Comparison of ENCODE assay signal across 26 cellular contexts in the genomic region with DNA sequence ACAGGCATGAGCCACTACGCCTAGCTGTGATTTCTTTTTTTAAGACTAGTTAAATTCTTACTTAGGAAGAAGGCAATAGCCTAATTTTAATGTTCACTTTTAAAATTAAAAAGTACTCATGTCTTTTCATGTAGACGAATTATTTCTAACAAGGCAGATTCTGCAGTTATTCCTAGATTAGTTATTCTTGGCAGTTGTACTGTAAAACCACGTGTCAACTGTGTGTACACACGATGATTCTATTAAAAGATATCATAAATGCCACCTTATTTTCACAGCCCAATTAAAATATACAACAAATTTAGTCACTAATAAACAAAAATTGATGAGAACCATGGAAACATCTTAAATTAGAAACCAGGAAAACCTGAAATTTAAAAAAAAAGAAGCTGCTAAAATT.
"Had no signal": no experiment of that assay in that cellular context is flagged by ENCODE, and none has a peak within 500 bp of the region (broad histone marks: within the 10 kb centered on the region; RNA-seq: fewer than 3 reads in every experiment).

No MANE protein-coding gene starts in this region.

- H3K4me1 ChIP-seq: colonic mucosa, lower lobe of right lung had no signal

- DNase-seq: colonic mucosa; cortex of kidney; effector CD8-positive, alpha-beta T cell; effector memory CD8-positive, alpha-beta T cell; endodermal cell; erythroblast; esophagus squamous epithelium; foreskin fibroblast; foreskin melanocyte; gastrocnemius medialis; glutamatergic neuron; head of caudate nucleus; heart right ventricle; hippocampal formation; islet precursor cell; kidney; kidney glomerular epithelial cell; left colon; left ventricle myocardium inferior; lower lobe of right lung; mesenchymal stem cell; mucosa of descending colon; naive B cell had no signal

- H3K27me3 ChIP-seq: colonic mucosa, esophagus squamous epithelium, gastrocnemius medialis, heart right ventricle had no signal

- H3K9me3 ChIP-seq: colonic mucosa, esophagus squamous epithelium, gastrocnemius medialis, heart right ventricle, left ventricle myocardium inferior, lower lobe of right lung, mucosa of descending colon had no signal

- ATAC-seq: effector memory CD8-positive, alpha-beta T cell; esophagus mucosa; gastrocnemius medialis; heart right ventricle; left colon; left lobe of liver; lower lobe of right lung; mucosa of descending colon had no signal

- H3K27ac ChIP-seq: colonic mucosa, epithelial cell of prostate, esophagus squamous epithelium, gastrocnemius medialis, heart right ventricle, left ventricle myocardium inferior, lower lobe of right lung had no signal

- H3K4me3 ChIP-seq: colonic mucosa, esophagus squamous epithelium, gastrocnemius medialis, heart right ventricle, left ventricle myocardium inferior, lower lobe of right lung, mucosa of descending colon had no signal

- H3K36me3 ChIP-seq: colonic mucosa, esophagus squamous epithelium, gastrocnemius medialis, heart right ventricle, left ventricle myocardium inferior, lower lobe of right lung had no signal
